ENCODE assay signal across 9 cellular contexts in the genomic region with DNA sequence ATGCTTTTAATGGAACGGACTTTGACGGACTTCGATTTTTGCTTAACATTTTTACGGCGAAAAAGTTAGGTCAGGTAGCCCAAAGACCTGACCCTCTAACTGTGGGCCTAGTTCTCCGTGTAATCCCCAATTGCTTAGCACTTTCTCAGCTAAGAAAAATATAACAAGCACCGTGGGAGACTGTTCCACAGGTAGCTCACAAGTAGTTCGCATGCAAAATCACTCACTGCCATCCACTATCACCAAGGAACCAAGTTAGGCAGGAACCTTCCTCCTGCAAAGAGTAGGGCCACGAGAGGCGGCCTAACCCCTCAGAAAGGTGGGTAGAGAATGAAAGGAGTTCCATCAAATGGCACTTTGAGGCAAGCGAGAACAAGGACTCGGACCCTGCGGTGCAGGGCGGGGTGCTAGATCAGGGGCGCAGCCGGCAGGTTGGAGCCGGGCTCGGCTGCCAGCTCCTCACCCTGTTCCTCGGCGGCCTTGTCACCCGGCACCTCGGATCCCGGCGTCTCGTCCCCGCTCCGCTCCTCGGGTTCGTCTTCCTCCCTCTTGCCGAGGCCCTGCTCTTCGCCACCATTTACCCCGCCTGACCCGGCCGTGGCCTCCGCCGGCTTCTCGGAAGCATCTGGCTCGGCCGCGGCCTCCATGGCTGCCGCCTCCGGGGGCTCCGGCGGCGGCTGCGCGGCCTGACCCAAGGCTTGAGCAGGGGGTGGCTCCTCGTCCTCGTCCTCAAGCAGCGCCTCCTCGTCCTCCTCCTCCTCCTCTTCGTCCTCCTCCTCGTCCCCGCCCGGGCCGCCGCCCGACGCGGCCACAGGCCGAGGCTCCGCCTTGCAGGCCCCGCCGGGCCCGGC. TPM values are rescaled to one million over a fixed set of nuclear protein-coding genes. Genes with fewer than 3 reads are reported as not detected.
DNase-seq lines count a peak whose midpoint lies in the region; ATAC-seq and TF ChIP-seq lines count a peak whose summit lies in the region.
"Had no signal": no experiment of that assay in that cellular context is flagged by ENCODE, and none has a peak within 500 bp of the region (broad histone marks: within the 10 kb centered on the region; RNA-seq: fewer than 3 reads in every experiment).

No MANE protein-coding gene starts in this region.

- no peaks in the 10 kb centered on the region for H3K27me3 ChIP-seq in effector memory CD4-positive, alpha-beta T cell (replicated peaks; ENCODE audit: control insufficient read depth, insufficient read depth, low read length, poor library complexity, severe bottlenecking)
- H3K27me3 ChIP-seq in muscle layer of colon (ENCODE audit: control insufficient read depth in 1 of 2, insufficient read depth in 2 of 2, low read length in 2 of 2) = no peaks in the 10 kb centered on the region
- no peaks in the 10 kb centered on the region for H3K27me3 ChIP-seq in aorta (ENCODE audit: control insufficient read depth in 1 of 2, insufficient read depth in 2 of 2, low read length in 1 of 2)

- peak overlapping the region; percentile 93 for H3K27ac ChIP-seq in OCI-LY7 (ENCODE audit: low read depth, low read length, poor library complexity, severe bottlenecking)
- H3K27ac ChIP-seq in effector memory CD4-positive, alpha-beta T cell (ENCODE audit: insufficient read depth, low read length, poor library complexity, severe bottlenecking) = peak overlapping the region; percentile 97
- H3K27ac ChIP-seq in muscle layer of colon (ENCODE audit: low read depth, low read length) = peak overlapping the region; percentile 90
- peak overlapping the region; percentile 70 to 78 for H3K27ac ChIP-seq in aorta (ENCODE audit: low read depth in 1 of 2, low read length in 2 of 2)

- H3K4me2 ChIP-seq in OCI-LY7 (ENCODE audit: low read length) = peak overlapping the region; percentile 75

- intact Hi-C loops in OCI-LY7 (cut with micrococcal nuclease; ENCODE audit: unreplicated experiment) = loop anchor here (1.0 to 10.0 kb wide), 7 partner anchors 20 to 132 kb away; partner anchors contain the start of genes BSCL2, GNG3, LBHD1 and TAF6L
- intact Hi-C loops in aorta (cut with DNase I) = loop anchor here in 1 of 2 donors (5.0 kb wide), 1 partner anchor 46 kb away; the partner anchor contains the start of gene TAF6L

- BruUV-seq in OCI-LY7 (replicated peaks; lab: Mats Ljungman, UMichigan) = no TSS peak

- ATAC-seq in GM21390 (IDR thresholded peaks at IDR 0.05; ENCODE audit: unreplicated experiment) (peak; percentile 12), aorta (ENCODE audit: low FRiP score) (peak; percentile 4)

- H3K36me3 ChIP-seq in OCI-LY7 (ENCODE audit: insufficient read depth, low read length) = peaks cover 58% of the 10 kb centered on the region
- peaks cover 30% of the 10 kb centered on the region for H3K36me3 ChIP-seq in effector memory CD4-positive, alpha-beta T cell (ENCODE audit: control insufficient read depth, insufficient read depth, low read length)
- peaks cover 30% of the 10 kb centered on the region for H3K36me3 ChIP-seq in muscle layer of colon (ENCODE audit: insufficient read depth, low read length)
- peaks cover 6 to 9% of the 10 kb centered on the region in 2 donors for H3K36me3 ChIP-seq in aorta (ENCODE audit: control insufficient read depth in 1 of 2, insufficient read depth in 2 of 2, low read length in 1 of 2)

- DNase-seq in AG09309 (ENCODE audit: low read depth) (no peak), OCI-LY7 (ENCODE audit: low spot score) (peak; percentile 37), aorta (no peak), 8988T (no peak), NCI-H510A (lab: John Stamatoyannopoulos, UW) (no peak)
- DNase-seq in effector memory CD4-positive, alpha-beta T cell = no peak

- H3K4me1 ChIP-seq in OCI-LY7 (ENCODE audit: insufficient read depth, low read length, poor library complexity, severe bottlenecking) (peaks cover 28% of the 10 kb centered on the region), muscle layer of colon (ENCODE audit: insufficient read depth, low read length) (peaks cover 40% of the 10 kb centered on the region), aorta (ENCODE audit: control insufficient read depth in 1 of 2, insufficient read depth in 2 of 2, low read length in 2 of 2) (no peaks in the 10 kb centered on the region)
- H3K4me1 ChIP-seq in effector memory CD4-positive, alpha-beta T cell (ENCODE audit: control insufficient read depth, insufficient read depth, low read length, poor library complexity, severe bottlenecking) = peaks cover 27% of the 10 kb centered on the region

- TF ChIP-seq CTCF in AG09309 (IDR thresholded peaks at IDR 0.05; ENCODE audit: control insufficient read depth, insufficient read depth, low read depth, low read length, missing control alignments) (no peak), OCI-LY7 (conservative IDR thresholded peaks at IDR 0.05; ENCODE audit: low read length) (no peak)

- peak overlapping the region; percentile 95 for H3K9ac ChIP-seq in muscle layer of colon (ENCODE audit: low read length)

- H2AFZ ChIP-seq in OCI-LY7 (ENCODE audit: low read length) = 0 out of 2 replicates have a peak overlapping the region, but pooled peaks have one; percentile 9

- peaks cover 35% of the 10 kb centered on the region for H4K20me1 ChIP-seq in OCI-LY7 (ENCODE audit: insufficient read depth, low read length)

- H3K79me2 ChIP-seq in OCI-LY7 (ENCODE audit: insufficient read depth, low read depth, low read length) = peaks cover 89% of the 10 kb centered on the region

- no peaks in the 10 kb centered on the region for H3K9me2 ChIP-seq in OCI-LY7 (ENCODE audit: insufficient read depth, low read length)

- CTCF ChIA-PET in OCI-LY7 (lab: Charles Lee; ENCODE audit: unreplicated experiment) = interaction anchor here (0.6 kb wide), 1 partner anchor 1082 kb away, joined by 3 read pairs; no protein-coding TSS in a partner anchor

- POLR2A ChIA-PET in OCI-LY7 (lab: Charles Lee) = interaction anchor here (0.6 to 1.9 kb wide), 14 partner anchors 8 to 135 kb away, joined by 3 to 14 read pairs (median 6); partner anchors contain the start of genes POLR2G, TAF6L, TUT1 and ZBTB3

- WGBS in aorta, 2 donors = 0% methylated on average over 43 to 65 of the region's 65 CpGs

- H3K4me3 ChIP-seq in AG09309 (ENCODE audit: control insufficient read depth, low read depth, low read length) (peak overlapping the region; percentile 84), OCI-LY7 (ENCODE audit: low read depth, low read length, poor library complexity, severe bottlenecking) (peak overlapping the region; percentile 97), muscle layer of colon (ENCODE audit: low read depth in 1 of 2, low read length in 2 of 2) (peak overlapping the region; percentile 66 to 94), aorta (ENCODE audit: low read length in 2 of 2) (peak overlapping the region; percentile 57 to 84)
- H3K4me3 ChIP-seq in effector memory CD4-positive, alpha-beta T cell (ENCODE audit: insufficient read depth, low read depth, low read length, poor library complexity, severe bottlenecking) = peak overlapping the region; percentile 96

- H3K9me3 ChIP-seq in OCI-LY7 (ENCODE audit: low read length) (no peaks in the 10 kb centered on the region), muscle layer of colon (ENCODE audit: low read length) (no peaks in the 10 kb centered on the region), aorta (ENCODE audit: control insufficient read depth, low read length) (no peaks in the 10 kb centered on the region)
- no peaks in the 10 kb centered on the region for H3K9me3 ChIP-seq in effector memory CD4-positive, alpha-beta T cell (ENCODE audit: control insufficient read depth, low read length)

RNA-seq across cellular contexts. Expression of gene HNRNPUL2, which starts 0.9 kb away (rescaled TPM):
- total RNA-seq in OCI-LY7 (2014; rRNA removed; shearing (Covaris generic)) = 8.3 and 19.2 TPM in 2 replicates
- 59.2 and 64.4 TPM in 2 replicates for total RNA-seq in OCI-LY7 (2022)
- total RNA-seq in aorta = 10 to 100 TPM; 46.9 to 47.2 TPM
- 10 to 100 TPM; 31.5 to 43.6 TPM for polyA plus RNA-seq in aorta

RNA-seq across cellular contexts. Expression of gene TTC9C, which starts 1.9 kb away (rescaled TPM):
- 36.7 and 51.7 TPM in 2 replicates for total RNA-seq in OCI-LY7 (2014; rRNA removed; shearing (Covaris generic))
- 70.2 and 75.1 TPM in 2 replicates for total RNA-seq in OCI-LY7 (2022)
- total RNA-seq in aorta = 10 to 100 TPM; 21.1 to 32.4 TPM
- polyA plus RNA-seq in aorta = 10 to 100 TPM; 17.3 to 40.7 TPM

RNA-seq across cellular contexts. Expression of gene GNG3, which starts 18.9 kb away (rescaled TPM):
- not detected in 2 replicates for total RNA-seq in OCI-LY7 (2014; rRNA removed; shearing (Covaris generic))
- total RNA-seq in OCI-LY7 (2022) (not detected in 2 replicates), aorta (not detected)
- under 1 TPM in 1 of 2 donors, not detected in 1; 0.33 TPM for polyA plus RNA-seq in aorta
- total RNA-seq: renal cortical epithelial cell had no signal

RNA-seq across cellular contexts. Expression of gene BSCL2, which starts 19.2 kb away (rescaled TPM):
- 20.7 and 21.6 TPM in 2 replicates for total RNA-seq in OCI-LY7 (2014; rRNA removed; shearing (Covaris generic))
- 46.2 and 46.7 TPM in 2 replicates for total RNA-seq in OCI-LY7 (2022)
- total RNA-seq in aorta = 10 to 100 TPM; 22.3 to 31.5 TPM
- 10 to 100 TPM; 38.7 to 61.8 TPM for polyA plus RNA-seq in aorta

RNA-seq across cellular contexts. Expression of gene ZBTB3, which starts 27.6 kb away (rescaled TPM):
- 11.1 and 11.8 TPM in 2 replicates for total RNA-seq in OCI-LY7 (2014; rRNA removed; shearing (Covaris generic))
- total RNA-seq in OCI-LY7 (2022) (10.7 and 11.3 TPM in 2 replicates), aorta (1 to 10 TPM; 9.7 to 9.8 TPM)
- polyA plus RNA-seq in aorta = 1 to 10 TPM; 2.9 to 3.9 TPM
